ENCODE assay signal across 8 cellular contexts in genomic region chr1:109253803-109254620, GRCh38. TPM values are rescaled to one million over a fixed set of nuclear protein-coding genes. Genes with fewer than 3 reads are reported as not detected.
DNase-seq lines count a peak whose midpoint lies in the region; ATAC-seq and TF ChIP-seq lines count a peak whose summit lies in the region.

No MANE protein-coding gene starts in this region.

- H3K9me3 Mint-ChIP-seq in activated naive CD8-positive, alpha-beta T cell treated with anti-CD3 and anti-CD28 coated beads, Interleukin-2, amount 50 U/mL, for 24 hours, result no peaks in the 10 kb centered on the region
- no peaks in the 10 kb centered on the region for H3K9me3 Mint-ChIP-seq in activated T-helper 2 cell treated with anti-CD3 and anti-CD28 coated beads, Interferon-gamma antibody, Interleukin-2, Interleukin-4, amounts not matched to agents 10 μg/mL and 5 μg/mL and 100 μg/mL, durations not matched to agents 14 hours and 24 hours and 36 hours

- H3K4me3 Mint-ChIP-seq in activated naive CD8-positive, alpha-beta T cell treated with anti-CD3 and anti-CD28 coated beads, Interleukin-2, amount 50 U/mL, for 24 hours, result no peak overlapping the region
- no peak overlapping the region for H3K4me3 Mint-ChIP-seq in activated T-helper 2 cell treated with anti-CD3 and anti-CD28 coated beads, Interferon-gamma antibody, Interleukin-2, Interleukin-4, amounts not matched to agents 10 μg/mL and 5 μg/mL and 100 μg/mL, durations not matched to agents 14 hours and 24 hours and 36 hours (ENCODE audit: low read depth)

- peaks cover 3% of the 10 kb centered on the region for H3K4me1 Mint-ChIP-seq in activated naive CD8-positive, alpha-beta T cell treated with anti-CD3 and anti-CD28 coated beads, Interleukin-2, amount 50 U/mL, for 24 hours
- peaks cover 3% of the 10 kb centered on the region for H3K4me1 Mint-ChIP-seq in activated T-helper 2 cell treated with anti-CD3 and anti-CD28 coated beads, Interferon-gamma antibody, Interleukin-2, Interleukin-4, amounts not matched to agents 10 μg/mL and 5 μg/mL and 100 μg/mL, durations not matched to agents 14 hours and 24 hours and 36 hours (ENCODE audit: low read depth)

- no peak overlapping the region for H3K27ac Mint-ChIP-seq in activated naive CD8-positive, alpha-beta T cell treated with anti-CD3 and anti-CD28 coated beads, Interleukin-2, amount 50 U/mL, for 24 hours
- H3K27ac Mint-ChIP-seq in activated T-helper 2 cell treated with anti-CD3 and anti-CD28 coated beads, Interferon-gamma antibody, Interleukin-2, Interleukin-4, amounts not matched to agents 10 μg/mL and 5 μg/mL and 100 μg/mL, durations not matched to agents 14 hours and 24 hours and 36 hours, result no peak overlapping the region

- H3K9me3 ChIP-seq in testis, result no peaks in the 10 kb centered on the region

- TF ChIP-seq CTCF in dorsolateral prefrontal cortex (IDR thresholded peaks at IDR 0.05 in 54 of 56, conservative IDR thresholded peaks at IDR 0.05 in 2 of 56; ENCODE audit: low read depth in 1 of 56, partially characterized antibody in 56 of 56), result peak in 1 of 56 donors; percentile 9
- no peak for TF ChIP-seq CTCF in testis (IDR thresholded peaks at IDR 0.05)

- H3K27ac ChIP-seq in dorsolateral prefrontal cortex (peak overlapping the region; percentile 49 to 98 (median 93)), testis (peak overlapping the region; percentile 69 to 78)

- ATAC-seq in activated naive CD8-positive, alpha-beta T cell treated with anti-CD3 and anti-CD28 coated beads, Interleukin-2, amount 50 U/mL, for 24 hours, result no peak
- no peak for ATAC-seq in GM18505 (IDR thresholded peaks at IDR 0.05; ENCODE audit: unreplicated experiment)

- H3K4me3 ChIP-seq in dorsolateral prefrontal cortex (peak overlapping the region; percentile 16 to 65 (median 50)), testis (no peak overlapping the region)

- H3K27me3 Mint-ChIP-seq in activated naive CD8-positive, alpha-beta T cell treated with anti-CD3 and anti-CD28 coated beads, Interleukin-2, amount 50 U/mL, for 24 hours, result no peaks in the 10 kb centered on the region
- peaks cover 16% of the 10 kb centered on the region for H3K27me3 Mint-ChIP-seq in activated T-helper 2 cell treated with anti-CD3 and anti-CD28 coated beads, Interferon-gamma antibody, Interleukin-2, Interleukin-4, amounts not matched to agents 10 μg/mL and 5 μg/mL and 100 μg/mL, durations not matched to agents 14 hours and 24 hours and 36 hours (ENCODE audit: low read depth)

- intact Hi-C loops in dorsolateral prefrontal cortex (cut with DNase I), result loop anchor here (2.0 to 5.0 kb wide), 2 partner anchors 23 to 228 kb away; partner anchors contain the start of gene ATXN7L2 (in 1 of the 2)
- intact Hi-C loops in testis (cut with DNase I; ENCODE audit: low total_unique reads), result no loop called here
- intact Hi-C loops in activated T-helper 2 cell treated with anti-CD3 and anti-CD28 coated beads, Interferon-gamma antibody, Interleukin-2, Interleukin-4, amounts not matched to agents 10 μg/mL and 5 μg/mL and 100 μg/mL, durations not matched to agents 14 hours and 24 hours and 36 hours (cut with micrococcal nuclease), result no loop called here

- H3K36me3 Mint-ChIP-seq in activated naive CD8-positive, alpha-beta T cell treated with anti-CD3 and anti-CD28 coated beads, Interleukin-2, amount 50 U/mL, for 24 hours (ENCODE audit: low read depth), result no peaks in the 10 kb centered on the region
- no peaks in the 10 kb centered on the region for H3K36me3 Mint-ChIP-seq in activated T-helper 2 cell treated with anti-CD3 and anti-CD28 coated beads, Interferon-gamma antibody, Interleukin-2, Interleukin-4, amounts not matched to agents 10 μg/mL and 5 μg/mL and 100 μg/mL, durations not matched to agents 14 hours and 24 hours and 36 hours (ENCODE audit: low read depth)

- TF ChIP-seq POLR2A in testis (IDR thresholded peaks at IDR 0.05) (no peak), GM18505 (IDR thresholded peaks at IDR 0.05; ENCODE audit: borderline replicate concordance, extremely low read depth, insufficient read depth, insufficient read length) (no peak)

- peak; percentile 59 for DNase-seq in M059J (ENCODE audit: low read depth)
- DNase-seq in dorsolateral prefrontal cortex, result peak in 4 of 10 donors; percentile 62 to 75 (median 67)
- DNase-seq in left kidney (ENCODE audit: low read depth, low spot score), result peak; percentile 91
- DNase-seq in testis, result peak; percentile 67
- no peak for DNase-seq in activated naive CD8-positive, alpha-beta T cell treated with anti-CD3 and anti-CD28 coated beads, Interleukin-2, amount 50 U/mL, for 24 hours
- no peak for DNase-seq in T-helper 1 cell
- DNase-seq in activated T-helper 2 cell treated with anti-CD3 and anti-CD28 coated beads, Interferon-gamma antibody, Interleukin-2, Interleukin-4, amounts not matched to agents 10 μg/mL and 5 μg/mL and 100 μg/mL, durations not matched to agents 14 hours and 24 hours and 36 hours (ENCODE audit: low spot score), result no peak

- peaks cover 37% of the 10 kb centered on the region for H3K4me1 ChIP-seq in testis

- WGBS in testis, 2 donors, result 22 to 35% methylated on average over 3 to 7 of the region's 9 CpGs

- H3K36me3 ChIP-seq in testis (ENCODE audit: low read depth, missing control alignments), result no peaks in the 10 kb centered on the region

- H3K27me3 ChIP-seq in dorsolateral prefrontal cortex (no peaks in the 10 kb centered on the region), testis (no peaks in the 10 kb centered on the region)

RNA-seq across cellular contexts. Expression of gene CELSR2, which starts 4.7 kb away (rescaled TPM):
- total RNA-seq in M059J (2014; rRNA removed; shearing (Covaris generic)), result 3.7 and 6.9 TPM in 2 replicates
- total RNA-seq in dorsolateral prefrontal cortex (100 to 1,000 TPM; 115 to 213 (median 171) TPM), testis (100 to 1,000 TPM; 107 to 140 TPM)
- polyA plus RNA-seq in testis (ENCODE audit: insufficient read depth, low read depth, low replicate concordance), result 59.6 TPM
- total RNA-seq in activated T-helper 2 cell treated with anti-CD3 and anti-CD28 coated beads, Interferon-gamma antibody, Interleukin-2, Interleukin-4, amounts not matched to agents 10 μg/mL and 5 μg/mL and 100 μg/mL, durations not matched to agents 14 hours and 24 hours and 36 hours, result 3.8 and 4.3 TPM in 2 replicates

RNA-seq across cellular contexts. Expression of gene PSRC1, which starts 28.9 kb away (rescaled TPM):
- 68.3 and 83.5 TPM in 2 replicates for total RNA-seq in M059J (2014; rRNA removed; shearing (Covaris generic))
- total RNA-seq in dorsolateral prefrontal cortex (100 to 1,000 TPM in 19 of 120 experiments, 10 to 100 TPM in 101; 52.9 to 176 (median 79.2) TPM), testis (10 to 100 TPM; 34.0 to 48.9 TPM)
- polyA plus RNA-seq in testis (ENCODE audit: insufficient read depth, low read depth, low replicate concordance), result 24.0 TPM
- 7.8 and 9.5 TPM in 2 replicates for total RNA-seq in activated T-helper 2 cell treated with anti-CD3 and anti-CD28 coated beads, Interferon-gamma antibody, Interleukin-2, Interleukin-4, amounts not matched to agents 10 μg/mL and 5 μg/mL and 100 μg/mL, durations not matched to agents 14 hours and 24 hours and 36 hours

RNA-seq across cellular contexts. Expression of gene SARS1, which starts 40.3 kb away (rescaled TPM):
- total RNA-seq in M059J (2014; rRNA removed; shearing (Covaris generic)), result 110 and 149 TPM in 2 replicates
- total RNA-seq in dorsolateral prefrontal cortex, result 100 to 1,000 TPM; 109 to 280 (median 226) TPM
- total RNA-seq in testis, result 100 to 1,000 TPM; 112 to 149 TPM
- 132 TPM for polyA plus RNA-seq in testis (ENCODE audit: insufficient read depth, low read depth, low replicate concordance)
- 128 and 129 TPM in 2 replicates for total RNA-seq in activated T-helper 2 cell treated with anti-CD3 and anti-CD28 coated beads, Interferon-gamma antibody, Interleukin-2, Interleukin-4, amounts not matched to agents 10 μg/mL and 5 μg/mL and 100 μg/mL, durations not matched to agents 14 hours and 24 hours and 36 hours

RNA-seq across cellular contexts. Expression of gene MYBPHL, which starts 52.8 kb away (rescaled TPM):
- not detected in 2 replicates for total RNA-seq in M059J (2014; rRNA removed; shearing (Covaris generic))
- total RNA-seq in dorsolateral prefrontal cortex, result 10 to 100 TPM in 14 of 120 experiments, 1 to 10 TPM in 106; 1.9 to 14.4 (median 6.7) TPM
- total RNA-seq in testis, result under 1 TPM in 1 of 2 donors, not detected in 1; 0.99 TPM
- polyA plus RNA-seq in testis (ENCODE audit: insufficient read depth, low read depth, low replicate concordance), result 1.5 TPM
- total RNA-seq in activated T-helper 2 cell treated with anti-CD3 and anti-CD28 coated beads, Interferon-gamma antibody, Interleukin-2, Interleukin-4, amounts not matched to agents 10 μg/mL and 5 μg/mL and 100 μg/mL, durations not matched to agents 14 hours and 24 hours and 36 hours, result not detected in 2 replicates

Comparison
In these comparisons a context has a peak if more than half of its experiments do, and no peak if none do; other contexts are left out.
1. DNase-seq: peak in M059J (single experiment), left kidney (single experiment) and testis (single experiment); none in activated naive CD8-positive, alpha-beta T cell treated with anti-CD3 and anti-CD28 coated beads, Interleukin-2, amount 50 U/mL, for 24 hours (single experiment), T-helper 1 cell (0 of 5) and activated T-helper 2 cell treated with anti-CD3 and anti-CD28 coated beads, Interferon-gamma antibody, Interleukin-2, Interleukin-4, amounts not matched to agents 10 μg/mL and 5 μg/mL and 100 μg/mL, durations not matched to agents 14 hours and 24 hours and 36 hours (single experiment).
2. H3K4me3 ChIP-seq: peak in dorsolateral prefrontal cortex (59 of 59); none in testis (0 of 2).
3. RNA of gene CELSR2, which starts 4.7 kb away (total RNA-seq): 115 to 213 TPM in dorsolateral prefrontal cortex and 107 to 140 TPM in testis; 3.7 to 6.9 TPM in M059J and 3.8 to 4.3 TPM in activated T-helper 2 cell treated with anti-CD3 and anti-CD28 coated beads, Interferon-gamma antibody, Interleukin-2, Interleukin-4, amounts not matched to agents 10 μg/mL and 5 μg/mL and 100 μg/mL, durations not matched to agents 14 hours and 24 hours and 36 hours; every median in the first group is over 10 times any median in the second.
4. intact Hi-C loops: an anchor here in dorsolateral prefrontal cortex (2.0 to 5.0 kb wide); none called in testis and activated T-helper 2 cell treated with anti-CD3 and anti-CD28 coated beads, Interferon-gamma antibody, Interleukin-2, Interleukin-4, amounts not matched to agents 10 μg/mL and 5 μg/mL and 100 μg/mL, durations not matched to agents 14 hours and 24 hours and 36 hours.